Comparison of ENCODE assay signal across 9 cellular contexts in genomic region chr4:176123710-176124407, GRCh38. TPM values are rescaled to one million over a fixed set of nuclear protein-coding genes. Genes with fewer than 3 reads are reported as not detected.
DNase-seq lines count a peak whose midpoint lies in the region; ATAC-seq and TF ChIP-seq lines count a peak whose summit lies in the region.
"Had no signal": no experiment of that assay in that cellular context is flagged by ENCODE, and none has a peak within 500 bp of the region (broad histone marks: within the 10 kb centered on the region; RNA-seq: fewer than 3 reads in every experiment).

No MANE protein-coding gene starts in this region.

- H3K9me2 ChIP-seq in HCT116 (ENCODE audit: insufficient read depth), result no peaks in the 10 kb centered on the region

- H3K4me3 ChIP-seq in HCT116 (replicated peaks in 1 of 2; ENCODE audit: low read depth in 1 of 2, low read length in 2 of 2) (no peak overlapping the region), LNCaP clone FGC (ENCODE audit: low read depth, low read length) (no peak overlapping the region), cardiac fibroblast (replicated peaks in 1 of 2; ENCODE audit: low read depth in 2 of 2, low read length in 2 of 2) (no peak overlapping the region)
- H3K4me3 ChIP-seq: ovary had no signal

- TF ChIP-seq RAD21 in HCT116 (IDR thresholded peaks at IDR 0.05; ENCODE audit: low read depth), result peak; percentile 44; the same call in 1 of the 2 replicates

- no peaks in the 10 kb centered on the region for H3K36me3 Mint-ChIP-seq in naive B cell

- no peaks in the 10 kb centered on the region for H3K4me1 ChIP-seq in HCT116 (ENCODE audit: control insufficient read depth in 1 of 2, insufficient read depth in 2 of 2, low read length in 2 of 2)

- no peak overlapping the region for H3K27ac ChIP-seq in HCT116 (ENCODE audit: low read depth, low read length)
- H3K27ac ChIP-seq: ovary had no signal

- H3K27me3 ChIP-seq in HCT116 (ENCODE audit: insufficient read depth, low read length), result no peaks in the 10 kb centered on the region
- H3K27me3 ChIP-seq: ovary had no signal

- peak overlapping the region in 1 of 6 donors; percentile 2 for H3K27ac Mint-ChIP-seq in naive B cell

- no peak overlapping the region for H3K4me2 ChIP-seq in HCT116 (ENCODE audit: low read length)

- intact Hi-C loops in HCT116 (cut with micrococcal nuclease) (no loop called here), posterior vena cava (cut with DNase I) (no loop called here)

- no peak overlapping the region for H3K4me3 Mint-ChIP-seq in naive B cell

- no peak overlapping the region for H3K9ac ChIP-seq in HCT116 (ENCODE audit: low read length)

- CTCF ChIA-PET in HCT116 (lab: Charles Lee), result interaction anchor here (0.9 to 2.3 kb wide), 10 partner anchors 8 to 209 kb away, joined by 3 to 9 read pairs (median 3); no protein-coding TSS in a partner anchor

- H3K27me3 Mint-ChIP-seq in naive B cell, result no peaks in the 10 kb centered on the region

- H3K79me2 ChIP-seq in HCT116 (ENCODE audit: insufficient read depth, low read length), result no peaks in the 10 kb centered on the region

- POLR2A ChIA-PET in HCT116 (lab: Charles Lee), result no interaction called here

- BruUV-seq in HCT116 (replicated peaks; lab: Mats Ljungman, UMichigan), result no TSS peak

- TF ChIP-seq POLR2A in HCT116 (IDR thresholded peaks at IDR 0.05; ENCODE audit: borderline replicate concordance, extremely low read depth, insufficient read depth, insufficient read length), result no peak

- no peaks in the 10 kb centered on the region for H3K36me3 ChIP-seq in HCT116 (ENCODE audit: control insufficient read depth in 1 of 2, insufficient read depth in 2 of 2, low read length in 2 of 2)
- H3K36me3 ChIP-seq: ovary had no signal

- no peaks in the 10 kb centered on the region for H4K20me1 ChIP-seq in HCT116 (ENCODE audit: insufficient read depth)

- H3K4me1 Mint-ChIP-seq in naive B cell, result peaks cover 0 to 5% (median 2%) of the 10 kb centered on the region in 3 donors

- RAD21 ChIA-PET in HCT116 (lab: Charles Lee; ENCODE audit: low non-redundant PET in 1 of 2, low total read pairs in 2 of 2, uncharacterized antibody in 2 of 2, unreplicated experiment in 2 of 2), result no interaction called here

- ATAC-seq in HCT116, result peak; percentile 95
- peak; percentile 39 to 49 for ATAC-seq in naive B cell (ENCODE audit: low read depth in 2 of 2)

- peak; percentile 76; the same call in 2 of the 3 replicates for TF ChIP-seq CTCF in GM12872 (IDR thresholded peaks at IDR 0.05; ENCODE audit: insufficient read depth, low read depth, low read length)
- peak; percentile 39 to 84 (median 77); a peak in 5 of 6 replicates for TF ChIP-seq CTCF in HCT116 (IDR thresholded peaks at IDR 0.05 in 2 of 3, conservative IDR thresholded peaks at IDR 0.05 in 1 of 3; ENCODE audit: borderline replicate concordance in 1 of 3, insufficient read depth in 1 of 3, low read depth in 2 of 3, low read length in 2 of 3)
- TF ChIP-seq CTCF in LNCaP clone FGC (IDR thresholded peaks at IDR 0.05; ENCODE audit: control insufficient read depth, extremely low read depth, insufficient read depth), result peak; percentile 68
- TF ChIP-seq CTCF in cardiac fibroblast (IDR thresholded peaks at IDR 0.05; ENCODE audit: low read depth, low read length), result peak; percentile 56

- DNase-seq in AG08395 (ENCODE audit: low spot score) (peak; percentile 19), HCT116 (ENCODE audit: low read depth, low spot score) (peak; percentile 26), LNCaP clone FGC (ENCODE audit: low read depth) (no peak), cardiac fibroblast (ENCODE audit: low read depth in 2 of 2) (peak; percentile 14 to 36), naive B cell (no peak), posterior vena cava (ENCODE audit: low spot score) (no peak)
- no peak for DNase-seq in stimulated activated CD4-positive, alpha-beta T cell treated with anti-CD3 and anti-CD28 coated beads, Interleukin-4, amount 100 ng/mL, for 1 hour

- no peaks in the 10 kb centered on the region for H3K9me3 ChIP-seq in HCT116 (ENCODE audit: control insufficient read depth in 1 of 2, insufficient read depth in 1 of 2, low read depth in 1 of 2, low read length in 2 of 2)
- H3K9me3 ChIP-seq: ovary had no signal

- no peaks in the 10 kb centered on the region for H3K9me3 Mint-ChIP-seq in naive B cell

- peak overlapping the region; percentile 29 for H2AFZ ChIP-seq in HCT116 (ENCODE audit: low read depth, low read length, poor library complexity, severe bottlenecking)

TF ChIP-seq in HCT116, 20 proteins besides CTCF, POLR2A, EP300 and RAD21:
- TF ChIP-seq YY1 (IDR thresholded peaks at IDR 0.05; ENCODE audit: extremely low read depth, insufficient replicate concordance, low read depth, low read length), result peak; percentile 50
- TF ChIP-seq CBX3 (IDR thresholded peaks at IDR 0.05; ENCODE audit: low read depth), result no peak
- TF ChIP-seq REST (IDR thresholded peaks at IDR 0.05; ENCODE audit: low read depth), result no peak
TF ChIP-seq in HCT116: peak in this region for 1.

RNA-seq across cellular contexts. Expression of gene WDR17, which starts 58.2 kb away (rescaled TPM):
- total RNA-seq in HCT116 (2021; ENCODE audit: unreplicated experiment) (0.20 TPM), posterior vena cava (1 to 10 TPM; 2.5 to 3.0 TPM)
- polyA plus RNA-seq in HCT116 (2012), result not detected in 2 replicates
- polyA plus RNA-seq in naive B cell (ENCODE audit: low read depth in 6 of 6), result 1 to 10 TPM in 1 of 6 donors, under 1 TPM in 4, not detected in 1; 0.24 to 1.5 (median 0.41) TPM

Comparison
In these comparisons a context has a peak if more than half of its experiments do, and no peak if none do; other contexts are left out.
1. DNase-seq: peak in AG08395 (single experiment), HCT116 (single experiment) and cardiac fibroblast (2 of 2); none in LNCaP clone FGC (single experiment), naive B cell (single experiment), stimulated activated CD4-positive, alpha-beta T cell treated with anti-CD3 and anti-CD28 coated beads, Interleukin-4, amount 100 ng/mL, for 1 hour (single experiment) and posterior vena cava (single experiment).
2. Peak in every context shown above with its lines, with median percentiles within 50 percentile points of each other: CTCF ChIP-seq.